8 cellular contexts compared by ENCODE assay signal in the genomic region with DNA sequence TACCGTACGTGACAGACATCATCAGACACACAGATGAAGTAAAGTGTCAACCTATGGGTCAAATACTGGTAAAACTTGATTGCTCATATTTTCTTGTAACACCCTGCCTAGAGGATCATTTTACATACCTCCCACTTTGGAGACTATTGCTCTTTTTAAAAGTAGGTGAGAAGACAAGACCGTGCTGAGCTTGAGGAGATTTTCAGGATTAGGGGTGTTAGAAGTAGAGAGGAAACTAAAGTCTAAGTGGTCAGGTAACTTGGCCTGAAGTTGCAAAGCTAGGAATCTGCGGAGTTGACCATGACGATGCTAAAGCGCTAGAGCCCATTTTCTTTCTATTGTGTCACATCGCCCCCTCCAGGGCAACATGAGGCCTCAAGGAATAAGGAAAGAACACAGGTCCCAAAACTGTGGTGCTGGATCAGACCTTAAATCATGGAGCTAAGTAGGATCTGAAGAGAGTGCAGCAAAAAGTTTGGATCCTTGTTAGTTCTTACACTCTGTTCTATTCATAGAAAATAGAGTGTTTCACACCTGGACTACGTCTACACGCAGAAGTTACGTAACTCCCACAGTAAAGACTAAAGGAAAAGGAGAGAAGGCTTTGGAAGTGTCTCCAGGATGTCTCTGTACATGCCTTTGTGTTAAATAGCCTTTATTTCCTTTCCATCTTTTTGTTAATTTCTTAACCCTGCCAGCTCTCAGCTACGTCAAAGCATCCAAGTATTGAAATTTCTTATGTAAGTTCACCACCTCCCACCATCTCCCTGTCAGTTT. TPM values are rescaled to one million over a fixed set of nuclear protein-coding genes. Genes with fewer than 3 reads are reported as not detected.
DNase-seq lines count a peak whose midpoint lies in the region; ATAC-seq, FAIRE-seq and TF ChIP-seq lines count a peak whose summit lies in the region.

No MANE protein-coding gene starts in this region.

- H3K4me1 Mint-ChIP-seq in immature natural killer cell: peaks cover 3 to 10% of the 10 kb centered on the region in 2 donors

- H3K9ac ChIP-seq in K562 (ENCODE audit: insufficient read depth in 1 of 2, low read depth in 2 of 2, low read length in 2 of 2): no peak overlapping the region

- peaks cover 6% of the 10 kb centered on the region for H3K4me1 ChIP-seq in ACC112 (ENCODE audit: control insufficient read depth, insufficient read depth, low read length, unreplicated experiment)
- no peaks in the 10 kb centered on the region; a peak in 1 of 5 replicates for H3K4me1 ChIP-seq in K562 (replicated peaks in 1 of 2; ENCODE audit: control insufficient read depth in 2 of 2, insufficient read depth in 2 of 2, low read length in 2 of 2)
- peaks cover 0 to 14% (median 4%) of the 10 kb centered on the region in 6 donors for H3K4me1 ChIP-seq in spleen

- peak; percentile 95 for FAIRE-seq in K562 (lab: Jason Lieb, UNC)

- POLR2A ChIA-PET in K562 (lab: Yijun Ruan, JAX): interaction anchor here (0.9 to 2.1 kb wide), 4 partner anchors 12 to 57 kb away, joined by 3 to 9 read pairs (median 4); no protein-coding TSS in a partner anchor

- H3K9me1 ChIP-seq in K562 (ENCODE audit: control insufficient read depth, insufficient read depth, low read length): no peaks in the 10 kb centered on the region

- DNase-seq in GM03348 (ENCODE audit: low spot score) (peak; percentile 74), NCI-H524 (lab: John Stamatoyannopoulos, UW) (peak; percentile 75 to 83), K562 (ENCODE audit: extremely low read depth in 1 of 4, low spot score in 3 of 4) (peak; percentile 26 to 80 (median 48)), immature natural killer cell (peak in 2 of 3 donors; percentile 21 to 22), spleen (no peak), NCI-H187 (lab: John Stamatoyannopoulos, UW) (no peak)

- ATAC-seq in K562 (peak; percentile 97), HG03025 (IDR thresholded peaks at IDR 0.05; ENCODE audit: low FRiP score, unreplicated experiment) (no peak)

- peaks cover 0 to 3% (median 0%) of the 10 kb centered on the region in 3 donors for H3K27me3 Mint-ChIP-seq in immature natural killer cell (ENCODE audit: low read depth in 3 of 3)

- H3K9me3 Mint-ChIP-seq in immature natural killer cell: no peaks in the 10 kb centered on the region

- H3K27me3 ChIP-seq in ACC112 (ENCODE audit: insufficient read depth, low read length) (no peaks in the 10 kb centered on the region), K562 (ENCODE audit: control insufficient read depth in 2 of 2, insufficient read depth in 2 of 2, low read length in 2 of 2) (no peaks in the 10 kb centered on the region; a peak in 3 of 5 replicates), spleen (replicated peaks in 1 of 7) (no peaks in the 10 kb centered on the region)

- no peaks in the 10 kb centered on the region for H4K20me1 ChIP-seq in K562 (replicated peaks; ENCODE audit: control insufficient read depth, insufficient read depth, low read length)

- no peak overlapping the region for H3K4me2 ChIP-seq in K562 (ENCODE audit: insufficient read depth, low read length)

- WGBS in K562 (ENCODE audit: insufficient coverage, low coverage, missing lambda C conversion rate): 8% methylated on average over 11 of the region's 11 CpGs
- WGBS in spleen, 5 donors: 38 to 46% (median 42%) methylated on average over 11 of the region's 11 CpGs

- in situ Hi-C loops in K562 (cut with MboI): loop anchor here (5.0 kb wide), 1 partner anchor 52 kb away; no protein-coding TSS in a partner anchor

- no peaks in the 10 kb centered on the region for H3K9me3 ChIP-seq in K562 (replicated peaks; ENCODE audit: control insufficient read depth, insufficient read depth, low read depth, low read length)
- no peaks in the 10 kb centered on the region for H3K9me3 ChIP-seq in spleen

- H3K79me2 ChIP-seq in ACC112 (ENCODE audit: control insufficient read depth, insufficient read depth, low read length, unreplicated experiment) (peaks cover 9% of the 10 kb centered on the region), K562 (ENCODE audit: control insufficient read depth, insufficient read depth, low read length) (no peaks in the 10 kb centered on the region)

- H3K27ac ChIP-seq in ACC112 (ENCODE audit: low read depth, low read length) (no peak overlapping the region), K562 (ENCODE audit: extremely low read depth, low read depth, low read length) (no peak overlapping the region), spleen (no peak overlapping the region)

- BruUV-seq in K562 (replicated peaks; lab: Mats Ljungman, UMichigan): no TSS peak

- H3K36me3 ChIP-seq in ACC112 (ENCODE audit: insufficient read depth, low read length): no peaks in the 10 kb centered on the region
- H3K36me3 ChIP-seq in K562 (ENCODE audit: control insufficient read depth, insufficient read depth, low read length): no peaks in the 10 kb centered on the region
- no peaks in the 10 kb centered on the region for H3K36me3 ChIP-seq in spleen

- H2AFZ ChIP-seq in ACC112 (ENCODE audit: low read length, unreplicated experiment): peak overlapping the region; percentile 85
- H2AFZ ChIP-seq in K562 (ENCODE audit: low read depth, low read length): no peak overlapping the region

- TF ChIP-seq POLR2A in K562 (conservative IDR thresholded peaks at IDR 0.05): no peak
- TF ChIP-seq POLR2A in spleen (IDR thresholded peaks at IDR 0.05): no peak

- TF ChIP-seq CTCF in K562 (IDR thresholded peaks at IDR 0.05 in 2 of 3, conservative IDR thresholded peaks at IDR 0.05 in 1 of 3; ENCODE audit: insufficient read depth in 2 of 3, low read depth in 1 of 3, low read length in 3 of 3): peak; percentile 79 to 85 (median 79)
- TF ChIP-seq CTCF in spleen (IDR thresholded peaks at IDR 0.05 in 8 of 11, conservative IDR thresholded peaks at IDR 0.05 in 3 of 11): peak; percentile 30 to 76 (median 67)

- TF ChIP-seq EP300 in K562 (IDR thresholded peaks at IDR 0.05; ENCODE audit: low read length): no peak

- peak overlapping the region in 1 of 6 donors; percentile 28 for H3K27ac Mint-ChIP-seq in immature natural killer cell

- CTCF ChIA-PET in K562 (lab: Yijun Ruan, JAX; ENCODE audit: low intra/inter-chr PET ratio): interaction anchor here (0.5 to 2.5 kb wide), 2 partner anchors 50 to 58 kb away, joined by 5 to 17 read pairs; no protein-coding TSS in a partner anchor

- TF ChIP-seq RAD21 in K562 (CRISPR knock-in tag; conservative IDR thresholded peaks at IDR 0.05 in 1 of 2, IDR thresholded peaks at IDR 0.05 in 1 of 2): peak; percentile 55 to 77

- intact Hi-C loops in K562 (cut with micrococcal nuclease): loop anchor here (1.0 to 10.0 kb wide), 2 partner anchors 57 to 360 kb away; no protein-coding TSS in a partner anchor
- intact Hi-C loops in spleen (cut with DNase I; ENCODE audit: low total_unique reads): loop anchor here (5.0 kb wide), 1 partner anchor 52 kb away; no protein-coding TSS in a partner anchor

- no peaks in the 10 kb centered on the region for H3K36me3 Mint-ChIP-seq in immature natural killer cell

- H3K4me3 ChIP-seq in ACC112 (ENCODE audit: low read depth, low read length) (peak overlapping the region; percentile 46; the same call in 1 of the 2 replicates), K562 (no peak overlapping the region), spleen (peak overlapping the region in 1 of 8 donors; percentile 10)

- peak overlapping the region in 2 of 5 donors; percentile 8 to 44 for H3K4me3 Mint-ChIP-seq in immature natural killer cell

TF ChIP-seq in K562, 482 proteins besides CTCF, POLR2A, EP300 and RAD21 (continues in another document):
- TF ChIP-seq PML (IDR thresholded peaks at IDR 0.05; ENCODE audit: low read length) (no peak), ZNF121 (CRISPR knock-in tag; conservative IDR thresholded peaks at IDR 0.05) (no peak), ZNF143 (CRISPR knock-in tag; IDR thresholded peaks at IDR 0.05) (no peak)
- TF ChIP-seq, protein P1, sequence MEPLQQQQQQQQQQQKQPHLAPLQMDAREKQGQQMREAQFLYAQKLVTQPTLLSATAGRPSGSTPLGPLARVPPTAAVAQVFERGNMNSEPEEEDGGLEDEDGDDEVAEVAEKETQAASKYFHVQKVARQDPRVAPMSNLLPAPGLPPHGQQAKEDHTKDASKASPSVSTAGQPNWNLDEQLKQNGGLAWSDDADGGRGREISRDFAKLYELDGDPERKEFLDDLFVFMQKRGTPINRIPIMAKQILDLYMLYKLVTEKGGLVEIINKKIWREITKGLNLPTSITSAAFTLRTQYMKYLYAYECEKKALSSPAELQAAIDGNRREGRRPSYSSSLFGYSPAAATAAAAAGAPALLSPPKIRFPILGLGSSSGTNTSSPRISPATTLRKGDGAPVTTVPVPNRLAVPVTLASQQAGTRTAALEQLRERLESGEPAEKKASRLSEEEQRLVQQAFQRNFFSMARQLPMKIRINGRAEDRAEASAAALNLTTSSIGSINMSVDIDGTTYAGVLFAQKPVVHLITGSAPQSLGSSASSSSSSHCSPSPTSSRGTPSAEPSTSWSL (CRISPR knock-in tag; IDR thresholded peaks at IDR 0.05; ENCODE audit: borderline replicate concordance): no peak

RNA-seq across cellular contexts. Expression of gene DTNB, which starts 8.7 kb away (rescaled TPM):
- 2.9 and 4.1 TPM in 2 replicates for total RNA-seq in K562 (2011; cell fraction: chromatin; rRNA removed; ENCODE audit: low replicate concordance)
- 1.3 and 1.6 TPM in 2 replicates for total RNA-seq in K562 (2011; cell fraction: nucleolus; rRNA removed)
- 2.0 and 2.5 TPM in 2 replicates for total RNA-seq in K562 (2011; cell fraction: nucleoplasm; rRNA removed)
- total RNA-seq in K562 (2014; rRNA removed) (0.12 and 0.77 TPM in 2 replicates), K562 (2014; rRNA removed; fragmentation: Illumina TruSeq; extraction: Trizol) (0.33 and 0.70 TPM in 2 replicates), K562 (2015; rRNA removed; fragmentation: Illumina TruSeq; extraction: Trizol) (0.49 TPM in 1 of 2 replicates, not detected in the other), K562 (2021) (0.81 and 0.82 TPM in 2 replicates), spleen (10 to 100 TPM; 13.7 to 28.9 (median 23.9) TPM)
- polyA plus RNA-seq in K562 (2011; rRNA removed) (1.1 and 2.0 TPM in 2 replicates), K562 (2014; fragmentation: Illumina TruSeq; extraction: Trizol) (0.65 and 0.75 TPM in 2 replicates), K562 (2014; fragmentation: Nextera tagmentation; extraction: Ambion mirVana) (under 1 TPM in 1 of 2 experiments, not detected in 1; 0.18 TPM), K562 (2014; rRNA removed) (0.08 and 0.81 TPM in 2 replicates), immature natural killer cell (10 to 100 TPM in 2 of 3 donors, 1 to 10 TPM in 1; 9.1 to 15.7 (median 11.1) TPM), spleen (1 to 10 TPM; 4.5 to 7.5 (median 5.3) TPM)
- polyA plus RNA-seq in K562 (2011; cell fraction: cytosol; rRNA removed): 0.81 and 0.95 TPM in 2 replicates
- polyA plus RNA-seq in K562 (2011; cell fraction: nucleus; rRNA removed): 0.87 and 1.4 TPM in 2 replicates
- polyA plus RNA-seq in K562 (2012): 0.39 and 0.53 TPM in 2 replicates
- 0.69 and 0.81 TPM in 2 replicates for polyA minus RNA-seq in K562 (2011; rRNA and poly(A)+ RNA removed)
- polyA minus RNA-seq in K562 (2011; cell fraction: cytosol; rRNA and poly(A)+ RNA removed): not detected in 2 replicates
- 0.44 and 0.67 TPM in 2 replicates for polyA minus RNA-seq in K562 (2011; cell fraction: nucleus; rRNA and poly(A)+ RNA removed)

Comparison
In these comparisons a context has a peak if more than half of its experiments do, and no peak if none do; other contexts are left out.
1. DNase-seq: peak in GM03348 (single experiment), NCI-H524 (2 of 2), K562 (4 of 4) and immature natural killer cell (2 of 3); none in spleen (single experiment) and NCI-H187 (0 of 2).